Comparison of ENCODE assay signal across 1 cellular context in the genomic region with DNA sequence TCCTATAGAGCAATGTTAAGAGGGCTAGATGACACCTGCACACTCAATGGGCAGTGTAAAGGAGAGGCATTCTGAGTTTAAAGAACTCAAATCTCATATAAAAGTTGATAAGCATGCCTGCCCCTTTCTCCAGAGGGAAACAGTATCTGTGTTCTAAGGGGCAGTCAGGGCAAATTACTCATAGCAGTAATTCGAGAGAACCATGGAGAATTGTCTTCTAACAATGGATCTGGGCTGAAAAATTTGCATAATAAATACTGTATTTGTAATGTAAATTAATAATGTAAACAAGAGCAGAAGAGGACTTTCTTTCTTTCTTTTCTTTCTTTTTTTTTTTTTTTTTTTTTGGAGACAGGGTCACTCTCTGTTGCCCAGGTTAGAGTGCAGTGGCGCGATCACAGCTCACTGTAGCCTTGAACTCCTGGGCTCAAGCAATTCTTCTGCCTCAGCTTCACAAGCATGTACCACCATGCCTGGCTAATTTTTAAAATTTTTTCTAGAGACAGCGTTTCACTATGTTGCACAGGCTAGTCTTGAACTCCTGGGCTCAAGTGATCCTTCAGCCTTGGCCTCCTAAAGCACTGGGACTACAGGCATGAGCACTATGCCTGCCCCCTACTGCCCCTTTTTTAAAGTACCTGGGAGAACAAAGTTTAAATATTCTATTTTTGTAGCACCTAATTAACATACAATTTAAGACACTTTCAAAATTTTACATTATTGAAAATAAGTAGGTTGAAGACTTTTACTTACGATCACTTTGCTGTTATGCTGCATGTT.
TF ChIP-seq lines count a peak whose summit lies in the region.

No MANE protein-coding gene starts in this region.

TF ChIP-seq in K562, 482 proteins besides CTCF, POLR2A, EP300 and RAD21 (continued from another document):
- TF ChIP-seq, protein P1, sequence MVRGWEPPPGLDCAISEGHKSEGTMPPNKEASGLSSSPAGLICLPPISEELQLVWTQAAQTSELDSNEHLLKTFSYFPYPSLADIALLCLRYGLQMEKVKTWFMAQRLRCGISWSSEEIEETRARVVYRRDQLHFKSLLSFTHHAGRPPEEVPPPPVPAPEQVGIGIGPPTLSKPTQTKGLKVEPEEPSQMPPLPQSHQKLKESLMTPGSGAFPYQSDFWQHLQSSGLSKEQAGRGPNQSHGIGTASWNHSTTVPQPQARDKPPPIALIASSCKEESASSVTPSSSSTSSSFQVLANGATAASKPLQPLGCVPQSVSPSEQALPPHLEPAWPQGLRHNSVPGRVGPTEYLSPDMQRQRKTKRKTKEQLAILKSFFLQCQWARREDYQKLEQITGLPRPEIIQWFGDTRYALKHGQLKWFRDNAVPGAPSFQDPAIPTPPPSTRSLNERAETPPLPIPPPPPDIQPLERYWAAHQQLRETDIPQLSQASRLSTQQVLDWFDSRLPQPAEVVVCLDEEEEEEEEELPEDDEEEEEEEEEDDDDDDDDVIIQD (CRISPR knock-in tag; IDR thresholded peaks at IDR 0.05), result no peak
- TF ChIP-seq HCFC1 (IDR thresholded peaks at IDR 0.05; ENCODE audit: low read depth, low read length) (no peak), XRCC5 (IDR thresholded peaks at IDR 0.05; ENCODE audit: low read depth, low read length) (no peak), GTF2E2 (tag; IDR thresholded peaks at IDR 0.05) (no peak), MAZ (CRISPR knock-in tag; conservative IDR thresholded peaks at IDR 0.05 in 1 of 2, IDR thresholded peaks at IDR 0.05 in 1 of 2) (no peak), CREM (IDR thresholded peaks at IDR 0.05; ENCODE audit: low read depth) (no peak), SMARCA4 (IDR thresholded peaks at IDR 0.05) (no peak), DDX20 (tag; IDR thresholded peaks at IDR 0.05; ENCODE audit: low read depth) (no peak), RBM14 (IDR thresholded peaks at IDR 0.05; ENCODE audit: borderline replicate concordance, insufficient read depth, low read depth, low read length) (no peak), SMARCB1 (IDR thresholded peaks at IDR 0.05; ENCODE audit: insufficient read length, low read depth) (no peak)
- TF ChIP-seq, protein P2, sequence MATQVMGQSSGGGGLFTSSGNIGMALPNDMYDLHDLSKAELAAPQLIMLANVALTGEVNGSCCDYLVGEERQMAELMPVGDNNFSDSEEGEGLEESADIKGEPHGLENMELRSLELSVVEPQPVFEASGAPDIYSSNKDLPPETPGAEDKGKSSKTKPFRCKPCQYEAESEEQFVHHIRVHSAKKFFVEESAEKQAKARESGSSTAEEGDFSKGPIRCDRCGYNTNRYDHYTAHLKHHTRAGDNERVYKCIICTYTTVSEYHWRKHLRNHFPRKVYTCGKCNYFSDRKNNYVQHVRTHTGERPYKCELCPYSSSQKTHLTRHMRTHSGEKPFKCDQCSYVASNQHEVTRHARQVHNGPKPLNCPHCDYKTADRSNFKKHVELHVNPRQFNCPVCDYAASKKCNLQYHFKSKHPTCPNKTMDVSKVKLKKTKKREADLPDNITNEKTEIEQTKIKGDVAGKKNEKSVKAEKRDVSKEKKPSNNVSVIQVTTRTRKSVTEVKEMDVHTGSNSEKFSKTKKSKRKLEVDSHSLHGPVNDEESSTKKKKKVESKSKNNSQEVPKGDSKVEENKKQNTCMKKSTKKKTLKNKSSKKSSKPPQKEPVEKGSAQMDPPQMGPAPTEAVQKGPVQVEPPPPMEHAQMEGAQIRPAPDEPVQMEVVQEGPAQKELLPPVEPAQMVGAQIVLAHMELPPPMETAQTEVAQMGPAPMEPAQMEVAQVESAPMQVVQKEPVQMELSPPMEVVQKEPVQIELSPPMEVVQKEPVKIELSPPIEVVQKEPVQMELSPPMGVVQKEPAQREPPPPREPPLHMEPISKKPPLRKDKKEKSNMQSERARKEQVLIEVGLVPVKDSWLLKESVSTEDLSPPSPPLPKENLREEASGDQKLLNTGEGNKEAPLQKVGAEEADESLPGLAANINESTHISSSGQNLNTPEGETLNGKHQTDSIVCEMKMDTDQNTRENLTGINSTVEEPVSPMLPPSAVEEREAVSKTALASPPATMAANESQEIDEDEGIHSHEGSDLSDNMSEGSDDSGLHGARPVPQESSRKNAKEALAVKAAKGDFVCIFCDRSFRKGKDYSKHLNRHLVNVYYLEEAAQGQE (CRISPR knock-in tag; IDR thresholded peaks at IDR 0.05; ENCODE audit: low read depth), result no peak
- TF ChIP-seq, protein P3, sequence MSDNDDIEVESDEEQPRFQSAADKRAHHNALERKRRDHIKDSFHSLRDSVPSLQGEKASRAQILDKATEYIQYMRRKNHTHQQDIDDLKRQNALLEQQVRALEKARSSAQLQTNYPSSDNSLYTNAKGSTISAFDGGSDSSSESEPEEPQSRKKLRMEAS (CRISPR knock-in tag; IDR thresholded peaks at IDR 0.05), result no peak
- TF ChIP-seq, protein P4, sequence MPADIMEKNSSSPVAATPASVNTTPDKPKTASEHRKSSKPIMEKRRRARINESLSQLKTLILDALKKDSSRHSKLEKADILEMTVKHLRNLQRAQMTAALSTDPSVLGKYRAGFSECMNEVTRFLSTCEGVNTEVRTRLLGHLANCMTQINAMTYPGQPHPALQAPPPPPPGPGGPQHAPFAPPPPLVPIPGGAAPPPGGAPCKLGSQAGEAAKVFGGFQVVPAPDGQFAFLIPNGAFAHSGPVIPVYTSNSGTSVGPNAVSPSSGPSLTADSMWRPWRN (IDR thresholded peaks at IDR 0.05; ENCODE audit: low read depth), result no peak
